Comparison of ENCODE assay signal across 8 cellular contexts in the genomic region with DNA sequence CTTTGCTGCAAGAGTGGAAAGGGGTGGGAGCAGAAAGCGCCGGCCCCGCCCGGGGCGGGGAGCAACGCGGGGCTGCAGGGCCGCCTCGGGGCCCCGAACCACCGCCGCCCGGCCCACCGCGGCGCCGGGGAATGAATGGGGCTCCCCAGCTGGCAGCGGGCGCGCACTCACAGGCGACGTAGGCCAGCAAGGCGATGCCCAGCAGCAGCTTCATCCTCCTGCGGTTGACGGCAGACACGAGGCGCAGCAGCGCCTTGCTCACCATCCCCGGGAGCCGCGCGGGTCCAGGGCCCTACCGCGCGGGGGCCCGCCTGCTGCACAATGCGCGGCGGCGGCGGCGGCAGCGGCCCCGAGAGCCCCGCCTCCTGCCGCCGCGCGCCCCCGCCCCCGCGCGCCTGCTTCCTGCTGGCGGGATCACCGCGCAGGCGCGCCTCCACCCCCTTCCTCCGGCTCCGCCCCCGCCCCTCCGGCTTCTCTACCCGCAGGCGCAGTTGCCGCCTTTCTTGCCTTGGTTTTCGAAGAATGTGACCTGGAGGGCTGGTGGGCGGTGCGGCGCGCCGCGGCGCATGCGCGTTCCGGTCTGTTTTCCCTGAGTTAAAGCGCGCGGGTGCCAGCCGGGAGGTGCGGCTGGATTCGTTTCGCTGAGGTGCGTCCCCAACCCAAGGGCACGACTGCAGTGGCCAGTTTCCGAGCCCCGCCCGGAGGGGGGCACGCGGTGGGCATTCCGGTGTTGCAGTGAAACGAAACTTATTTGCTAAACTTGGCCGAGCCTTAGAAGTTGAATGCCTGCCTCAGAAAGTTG. TPM values are rescaled to one million over a fixed set of nuclear protein-coding genes. Genes with fewer than 3 reads are reported as not detected.
DNase-seq lines count a peak whose midpoint lies in the region; ATAC-seq, FAIRE-seq and TF ChIP-seq lines count a peak whose summit lies in the region.

A gene (minus strand): TSS at position 325 of the 802 bp plus-strand sequence. CDS start 60 bp downstream, at position 265.

- H3K9me3 ChIP-seq in A673 (ENCODE audit: low read depth, low read length, poor library complexity, severe bottlenecking) (no peaks in the 10 kb centered on the region), WERI-Rb-1 (ENCODE audit: severe bottlenecking) (no peaks in the 10 kb centered on the region), mammary epithelial cell (replicated peaks; ENCODE audit: insufficient read depth, low read length) (no peaks in the 10 kb centered on the region), iPS-20b (ENCODE audit: insufficient read depth, low read depth, low read length) (no peaks in the 10 kb centered on the region), small intestine (ENCODE audit: control insufficient read depth, low read depth) (no peaks in the 10 kb centered on the region)

- no peak for FAIRE-seq in small intestine (lab: Jason Lieb, UNC)

- H2AFZ ChIP-seq in mammary epithelial cell (ENCODE audit: low read depth, low read length), result peak within 1 kb of the TSS; percentile 96

- H3K4me3 ChIP-seq in A673 (ENCODE audit: low read depth, low read length, poor library complexity, severe bottlenecking) (peak within 1 kb of the TSS; percentile 96), WERI-Rb-1 (ENCODE audit: low read depth, low read length) (peak within 1 kb of the TSS; percentile 92), mammary epithelial cell (replicated peaks in 1 of 3; ENCODE audit: insufficient read depth in 1 of 3, low read depth in 2 of 3, low read length in 3 of 3) (peak within 1 kb of the TSS; percentile 82 to 96 (median 86)), iPS-20b (ENCODE audit: low read length) (peak within 1 kb of the TSS; percentile 88), small intestine (ENCODE audit: low read depth in 1 of 2, low read length in 2 of 2) (peak within 1 kb of the TSS; percentile 78 to 93)

- TF ChIP-seq CTCF in A673 (conservative IDR thresholded peaks at IDR 0.05; ENCODE audit: low read depth, low read length) (no peak), WERI-Rb-1 (IDR thresholded peaks at IDR 0.05; ENCODE audit: low read depth, low read length) (0 out of 2 replicates have a peak, but pooled peaks have one; percentile 0), mammary epithelial cell (conservative IDR thresholded peaks at IDR 0.05 in 1 of 2, IDR thresholded peaks at IDR 0.05 in 1 of 2; ENCODE audit: extremely low read depth in 1 of 2, insufficient read depth in 1 of 2, low read depth in 1 of 2, low read length in 2 of 2) (no peak)

- H3K27me3 ChIP-seq in A673 (replicated peaks; ENCODE audit: insufficient read depth, low read depth, low read length, poor library complexity), result no peaks in the 10 kb centered on the region
- no peaks in the 10 kb centered on the region for H3K27me3 ChIP-seq in WERI-Rb-1 (ENCODE audit: insufficient read depth, low read depth, severe bottlenecking)
- no peaks in the 10 kb centered on the region for H3K27me3 ChIP-seq in mammary epithelial cell (ENCODE audit: insufficient read depth, low read length)
- H3K27me3 ChIP-seq in iPS-20b (ENCODE audit: insufficient read depth, low read length), result no peaks in the 10 kb centered on the region
- no peaks in the 10 kb centered on the region for H3K27me3 ChIP-seq in small intestine (ENCODE audit: control insufficient read depth in 2 of 2, insufficient read depth in 2 of 2, low read length in 2 of 2)

- 1% methylated on average over 12 of the region's 93 CpGs for WGBS in mammary epithelial cell (ENCODE audit: low coverage, missing lambda C conversion rate)
- WGBS in small intestine, 3 donors, result 0 to 1% (median 1%) methylated on average over 68 to 93 of the region's 93 CpGs

- H4K20me1 ChIP-seq in mammary epithelial cell (ENCODE audit: insufficient read depth, low read length), result no peaks in the 10 kb centered on the region

- H3K36me3 ChIP-seq in A673 (ENCODE audit: insufficient read depth, low read length, poor library complexity, severe bottlenecking) (no peaks in the 10 kb centered on the region), WERI-Rb-1 (peaks cover 9% of the 10 kb centered on the region), mammary epithelial cell (ENCODE audit: insufficient read depth, low read length) (no peaks in the 10 kb centered on the region), iPS-20b (ENCODE audit: insufficient read depth, low read depth, low read length) (0 out of 2 replicates have a peak, but pooled peaks cover 7% of the 10 kb centered on the region), small intestine (ENCODE audit: control insufficient read depth in 2 of 2, insufficient read depth in 2 of 2, low read length in 2 of 2) (no peaks in the 10 kb centered on the region)

- BruUV-seq in A673 (replicated peaks; lab: Mats Ljungman, UMichigan) (no TSS peak), mammary epithelial cell (replicated peaks; lab: Mats Ljungman, UMichigan) (no TSS peak)

- in situ Hi-C loops in mammary epithelial cell (cut with MboI; ENCODE audit: low sequenced_read_pairs in 2 of 2), result no loop called here

- H3K79me2 ChIP-seq in mammary epithelial cell (ENCODE audit: insufficient read depth, low read length), result peaks cover 42% of the 10 kb centered on the region

- CTCF ChIA-PET in A673 (lab: Charles Lee) (no interaction called here), mammary epithelial cell (lab: Charles Lee; ENCODE audit: low non-redundant PET) (no interaction called here)

- DNase-seq in A673 (ENCODE audit: low spot score) (peak; percentile 97), NCI-H2196 treated with DMSO at 0.1 percent for 48 hours (lab: John Stamatoyannopoulos, UW; ENCODE audit: unreplicated experiment) (peak; percentile 95), WERI-Rb-1 (peak; percentile 98), mammary epithelial cell (peak; percentile 95), small intestine (peak; percentile 98)

- POLR2A ChIA-PET in A673 (lab: Charles Lee; ENCODE audit: low non-redundant PET), result interaction anchor here (0.6 kb wide), 1 partner anchor 102 kb away, joined by 5 read pairs; no protein-coding TSS in a partner anchor

- dilution Hi-C loops in mammary epithelial cell (cut with HindIII; ENCODE audit: low sequenced_read_pairs), result no loop called here

- ATAC-seq in GM18870 (IDR thresholded peaks at IDR 0.05; ENCODE audit: unreplicated experiment) (peak; percentile 62), HG03135 (IDR thresholded peaks at IDR 0.05; ENCODE audit: unreplicated experiment) (peak; percentile 65)

- peak within 1 kb of the TSS; percentile 93 for H3K4me2 ChIP-seq in mammary epithelial cell (ENCODE audit: insufficient read depth, low read depth, low read length)

- peak within 1 kb of the TSS; percentile 90 for H3K9ac ChIP-seq in mammary epithelial cell (ENCODE audit: insufficient read depth, low read length)
- peak within 1 kb of the TSS; percentile 86 for H3K9ac ChIP-seq in iPS-20b (ENCODE audit: low read depth, low read length)

- peak within 1 kb of the TSS; percentile 85 for H3K27ac ChIP-seq in A673 (ENCODE audit: low read depth, low read length, poor library complexity, severe bottlenecking)
- H3K27ac ChIP-seq in WERI-Rb-1, result peak within 1 kb of the TSS; percentile 82
- peak within 1 kb of the TSS; percentile 84 for H3K27ac ChIP-seq in mammary epithelial cell (ENCODE audit: insufficient read depth, low read depth, low read length)
- H3K27ac ChIP-seq in iPS-20b (ENCODE audit: low read length), result no peak within 1 kb of the TSS
- peak within 1 kb of the TSS; percentile 80 to 88 for H3K27ac ChIP-seq in small intestine (ENCODE audit: low read depth in 1 of 2, low read length in 1 of 2)

- intact Hi-C loops in A673 (cut with micrococcal nuclease; ENCODE audit: unreplicated experiment) (no loop called here), mammary epithelial cell (cut with micrococcal nuclease) (loop anchor here (5.0 kb wide), 4 partner anchors 37 to 217 kb away; no protein-coding TSS in a partner anchor)

- H3K4me1 ChIP-seq in A673 (ENCODE audit: insufficient read depth, low read length, poor library complexity, severe bottlenecking) (no peaks in the 10 kb centered on the region), mammary epithelial cell (ENCODE audit: insufficient read depth, low read length) (peaks cover 19% of the 10 kb centered on the region), iPS-20b (ENCODE audit: insufficient read depth, low read length) (peaks cover 22% of the 10 kb centered on the region), small intestine (ENCODE audit: control insufficient read depth in 2 of 2, insufficient read depth in 1 of 2, low read depth in 1 of 2, low read length in 1 of 2) (peaks cover 0 to 2% of the 10 kb centered on the region in 2 donors)

RNA-seq across cellular contexts. Expression of the gene that starts here (rescaled TPM):
- total RNA-seq in A673 (2021) (48.6 and 50.9 TPM in 2 replicates), mammary epithelial cell (10 to 100 TPM; 43.8 to 65.3 TPM)
- polyA plus RNA-seq in mammary epithelial cell (66.7 TPM), small intestine (10 to 100 TPM in 1 of 3 donors, 1 to 10 TPM in 2; 5.1 to 16.3 (median 5.6) TPM)
- 38.4 TPM for polyA minus RNA-seq in mammary epithelial cell
